ENCODE assay signal across 8 cellular contexts in genomic region chr11:66051766-66052663, GRCh38. TPM values are rescaled to one million over a fixed set of nuclear protein-coding genes. Genes with fewer than 3 reads are reported as not detected.
DNase-seq lines count a peak whose midpoint lies in the region; ATAC-seq and TF ChIP-seq lines count a peak whose summit lies in the region.

Gene SF3B2, plus strand, starts transcription at chr11:66052364. Its CDS starts 21 bp downstream, at chr11:66052385.

- no peak for TF ChIP-seq CTCF in lower leg skin (IDR thresholded peaks at IDR 0.05)

- peak within 1 kb of the TSS; percentile 74 for H3K4me3 ChIP-seq in lower leg skin (ENCODE audit: low read depth, poor library complexity, severe bottlenecking)

- WGBS in lower leg skin, 2 donors, result 0 to 1% methylated on average over 25 to 42 of the region's 84 CpGs

- DNase-seq in CD1c-positive myeloid dendritic cell (ENCODE audit: extremely low spot score) (peak; percentile 98), NCI-H82 (lab: John Stamatoyannopoulos, UW) (peak; percentile 98), dermis microvascular lymphatic vessel endothelial cell (ENCODE audit: low read depth in 2 of 2) (peak; percentile 95 to 99), lower leg skin (ENCODE audit: low spot score in 2 of 2) (peak; percentile 96 to 99)
- peak; percentile 95 to 97 for DNase-seq in activated CD4-positive, alpha-beta T cell treated with anti-CD3 and anti-CD28 coated beads, Interleukin-2, amount 50 U/mL, for 48 hours
- peak; percentile 93 to 97 for DNase-seq in stimulated activated CD4-positive, alpha-beta T cell treated with anti-CD3 and anti-CD28 coated beads, Interleukin-4, amount 100 ng/mL, for 48 hours (ENCODE audit: low read depth in 2 of 2)

- no peak for TF ChIP-seq POLR2A in lower leg skin (IDR thresholded peaks at IDR 0.05)

- ATAC-seq in GM19397 (IDR thresholded peaks at IDR 0.05; ENCODE audit: unreplicated experiment), result peak; percentile 93
- ATAC-seq in HG03571 (IDR thresholded peaks at IDR 0.05; ENCODE audit: unreplicated experiment), result peak; percentile 92

- intact Hi-C loops in lower leg skin (cut with DNase I; ENCODE audit: low total_unique reads), result no loop called here

RNA-seq across cellular contexts. Expression of gene SF3B2, which starts in this region (rescaled TPM):
- 70.3 and 72.7 TPM in 2 replicates for total RNA-seq in dermis microvascular lymphatic vessel endothelial cell
- 100 to 1,000 TPM in 3 of 4 donors, 10 to 100 TPM in 1; 94.3 to 160 (median 114) TPM for total RNA-seq in lower leg skin

Comparison
In these comparisons a context has a peak if more than half of its experiments do, and no peak if none do; other contexts are left out.
1. Peak in every context shown above with its lines: DNase-seq, ATAC-seq and H3K4me3 ChIP-seq.